In genomic region chr1:54798769-54799641, GRCh38 we compare ENCODE assay signal across 8 cellular contexts. TPM values are rescaled to one million over a fixed set of nuclear protein-coding genes. Genes with fewer than 3 reads are reported as not detected.
DNase-seq lines count a peak whose midpoint lies in the region; ATAC-seq and TF ChIP-seq lines count a peak whose summit lies in the region.

No MANE protein-coding gene starts in this region.

- peak overlapping the region; percentile 97 for H3K4me3 Mint-ChIP-seq in CD8-positive, alpha-beta T cell

- no peaks in the 10 kb centered on the region for H3K36me3 ChIP-seq in CD8-positive, alpha-beta T cell (ENCODE audit: insufficient read depth, low read length)
- H3K36me3 ChIP-seq in hepatocyte (replicated peaks; ENCODE audit: insufficient read depth, low read depth): no peaks in the 10 kb centered on the region

- peak overlapping the region; percentile 89 for H3K27ac Mint-ChIP-seq in CD8-positive, alpha-beta T cell

- H3K79me2 ChIP-seq in hepatocyte: peaks cover 7% of the 10 kb centered on the region

- H3K27me3 ChIP-seq in CD8-positive, alpha-beta T cell (ENCODE audit: insufficient read depth, low read length): no peaks in the 10 kb centered on the region
- H3K27me3 ChIP-seq in hepatocyte: no peaks in the 10 kb centered on the region

- CTCF ChIA-PET in CD8-positive, alpha-beta T cell (lab: Charles Lee): interaction anchor here (2.7 kb wide), 1 partner anchor 300 kb away, joined by 8 read pairs; no protein-coding TSS in a partner anchor
- CTCF ChIA-PET in RWPE1 (lab: Yijun Ruan, JAX): no interaction called here

- peaks cover 31% of the 10 kb centered on the region for H3K36me3 Mint-ChIP-seq in CD8-positive, alpha-beta T cell

- intact Hi-C loops in CD8-positive, alpha-beta T cell (cut with DNase I, micrococcal nuclease): no loop called here

- POLR2A ChIA-PET in CD8-positive, alpha-beta T cell (lab: Charles Lee): no interaction called here
- POLR2A ChIA-PET in RWPE1 (lab: Yijun Ruan, JAX; ENCODE audit: low non-redundant PET): no interaction called here

- H3K4me3 ChIP-seq in CD8-positive, alpha-beta T cell (ENCODE audit: low read depth, low read length): peak overlapping the region; percentile 59
- H3K4me3 ChIP-seq in hepatocyte: no peak overlapping the region

- ATAC-seq in CD8-positive, alpha-beta T cell: peak; percentile 15
- ATAC-seq in GM21360 (IDR thresholded peaks at IDR 0.05; ENCODE audit: unreplicated experiment) (peak; percentile 37), GM19328 (IDR thresholded peaks at IDR 0.05; ENCODE audit: unreplicated experiment) (no peak), GM18517 (IDR thresholded peaks at IDR 0.05; ENCODE audit: unreplicated experiment) (no peak)

- H3K4me1 Mint-ChIP-seq in CD8-positive, alpha-beta T cell (ENCODE audit: low read depth): peaks cover 59% of the 10 kb centered on the region

- 82% methylated on average over 6 of the region's 6 CpGs for WGBS in hepatocyte (ENCODE audit: low lambda C conversion rate, missing lambda C conversion rate)

- no peaks in the 10 kb centered on the region for H3K27me3 Mint-ChIP-seq in CD8-positive, alpha-beta T cell (ENCODE audit: low read depth)

- H3K4me2 ChIP-seq in hepatocyte: peak overlapping the region; percentile 78

- no peaks in the 10 kb centered on the region for H3K9me3 ChIP-seq in CD8-positive, alpha-beta T cell (ENCODE audit: low read length)
- no peaks in the 10 kb centered on the region for H3K9me3 ChIP-seq in hepatocyte (ENCODE audit: low read depth)

- no peaks in the 10 kb centered on the region for H3K9me2 ChIP-seq in hepatocyte (replicated peaks; ENCODE audit: insufficient read depth)

- peaks cover 30% of the 10 kb centered on the region for H3K4me1 ChIP-seq in CD8-positive, alpha-beta T cell (ENCODE audit: insufficient read depth, low read length)
- H3K4me1 ChIP-seq in hepatocyte (ENCODE audit: insufficient read depth): peaks cover 11% of the 10 kb centered on the region

- peak in 2 of 7 experiments; percentile 29 to 53 for DNase-seq in CD8-positive, alpha-beta T cell
- DNase-seq in RWPE1 (ENCODE audit: low spot score) (peak; percentile 49), hepatocyte (ENCODE audit: low spot score) (no peak), kidney glomerular epithelial cell (lab: John Stamatoyannopoulos, UW) (no peak), putamen (ENCODE audit: low spot score) (no peak)

- no peak for TF ChIP-seq CTCF in CD8-positive, alpha-beta T cell (IDR thresholded peaks at IDR 0.05)
- TF ChIP-seq CTCF in RWPE1 (conservative IDR thresholded peaks at IDR 0.05; ENCODE audit: low read depth) (no peak), hepatocyte (IDR thresholded peaks at IDR 0.05; ENCODE audit: poor library complexity) (no peak)

- H4K20me1 ChIP-seq in hepatocyte (ENCODE audit: insufficient read depth, poor library complexity, severe bottlenecking): no peaks in the 10 kb centered on the region

- no peak overlapping the region for H2AFZ ChIP-seq in hepatocyte

- H3K9me3 Mint-ChIP-seq in CD8-positive, alpha-beta T cell: no peaks in the 10 kb centered on the region

- no peak overlapping the region for H3K27ac ChIP-seq in CD8-positive, alpha-beta T cell (ENCODE audit: low read depth, low read length)
- peak overlapping the region; percentile 33 for H3K27ac ChIP-seq in RWPE1
- peak overlapping the region; percentile 53 for H3K27ac ChIP-seq in hepatocyte

RNA-seq across cellular contexts. Expression of gene TTC22, which starts 2.1 kb away (rescaled TPM):
- total RNA-seq in CD8-positive, alpha-beta T cell: 1 to 10 TPM; 3.1 to 4.2 TPM
- 8.1 and 8.5 TPM in 2 replicates for total RNA-seq in hepatocyte
- polyA plus RNA-seq in hepatocyte: 7.8 and 9.0 TPM in 2 replicates

RNA-seq across cellular contexts. Expression of gene PARS2, which starts 34.7 kb away (rescaled TPM):
- not detected for total RNA-seq in CD8-positive, alpha-beta T cell
- 4.8 and 5.3 TPM in 2 replicates for total RNA-seq in hepatocyte
- 4.1 and 9.3 TPM in 2 replicates for polyA plus RNA-seq in hepatocyte

Comparison
In these comparisons a context has a peak if more than half of its experiments do, and no peak if none do; other contexts are left out.
1. ATAC-seq: peak in CD8-positive, alpha-beta T cell (single experiment) and GM21360 (single experiment); none in GM19328 (single experiment) and GM18517 (single experiment).